Comparison of ENCODE assay signal across 1 cellular context in the genomic region with DNA sequence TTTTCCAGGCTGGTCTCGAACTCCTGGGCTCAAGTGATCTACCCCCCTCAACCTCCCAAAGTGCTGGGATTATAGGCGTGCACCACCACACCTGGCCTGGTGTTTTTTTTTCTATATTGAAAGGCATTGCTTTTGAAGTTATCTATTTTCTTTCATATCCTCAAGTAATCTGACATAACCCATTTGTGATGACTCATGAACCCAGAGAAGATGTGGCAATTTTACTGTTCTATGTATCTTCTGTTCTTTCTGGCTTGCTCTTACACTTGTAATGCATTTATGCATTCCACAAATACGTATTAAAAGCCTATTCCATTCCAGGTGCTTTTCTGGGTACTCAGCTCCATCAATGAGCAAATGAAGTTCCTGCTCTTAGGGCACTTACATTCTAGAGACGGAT.
A peak's percentile ranks its signal among the peaks of the same experiment; 100 is the strongest.
TF ChIP-seq lines count a peak whose summit lies in the region.

No MANE protein-coding gene starts in this region.

TF ChIP-seq in HepG2, 621 proteins besides CTCF, POLR2A, EP300 and RAD21:
- TF ChIP-seq ZBTB7B (CRISPR knock-in tag; IDR thresholded peaks at IDR 0.05) = no peak
- no peak for TF ChIP-seq BRCA1 (CRISPR knock-in tag; IDR thresholded peaks at IDR 0.05)
- no peak for TF ChIP-seq ZNF660 (CRISPR knock-in tag; IDR thresholded peaks at IDR 0.05; ENCODE audit: borderline replicate concordance, low read depth)
- 0 out of 2 replicates have a peak, but pooled peaks have one; percentile 43 for TF ChIP-seq CEBPB (IDR thresholded peaks at IDR 0.05; ENCODE audit: borderline replicate concordance, low read depth, low read length)
- peak; percentile 32 to 50; a peak in 2 of 4 replicates for TF ChIP-seq MAFK (conservative IDR thresholded peaks at IDR 0.05 in 1 of 2, IDR thresholded peaks at IDR 0.05 in 1 of 2; ENCODE audit: low read length in 2 of 2)
- TF ChIP-seq FOSL2 (CRISPR knock-in tag; IDR thresholded peaks at IDR 0.05) = 0 out of 2 replicates have a peak, but pooled peaks have one; percentile 16
- no peak for TF ChIP-seq ZNF781 (CRISPR knock-in tag; IDR thresholded peaks at IDR 0.05; ENCODE audit: borderline replicate concordance, not compliant biosample characterization)
- no peak for TF ChIP-seq ATF7 (IDR thresholded peaks at IDR 0.05)
- TF ChIP-seq ATF7 (CRISPR knock-in tag; IDR thresholded peaks at IDR 0.05) = no peak
